Comparison of ENCODE assay signal across 8 cellular contexts in the genomic region with DNA sequence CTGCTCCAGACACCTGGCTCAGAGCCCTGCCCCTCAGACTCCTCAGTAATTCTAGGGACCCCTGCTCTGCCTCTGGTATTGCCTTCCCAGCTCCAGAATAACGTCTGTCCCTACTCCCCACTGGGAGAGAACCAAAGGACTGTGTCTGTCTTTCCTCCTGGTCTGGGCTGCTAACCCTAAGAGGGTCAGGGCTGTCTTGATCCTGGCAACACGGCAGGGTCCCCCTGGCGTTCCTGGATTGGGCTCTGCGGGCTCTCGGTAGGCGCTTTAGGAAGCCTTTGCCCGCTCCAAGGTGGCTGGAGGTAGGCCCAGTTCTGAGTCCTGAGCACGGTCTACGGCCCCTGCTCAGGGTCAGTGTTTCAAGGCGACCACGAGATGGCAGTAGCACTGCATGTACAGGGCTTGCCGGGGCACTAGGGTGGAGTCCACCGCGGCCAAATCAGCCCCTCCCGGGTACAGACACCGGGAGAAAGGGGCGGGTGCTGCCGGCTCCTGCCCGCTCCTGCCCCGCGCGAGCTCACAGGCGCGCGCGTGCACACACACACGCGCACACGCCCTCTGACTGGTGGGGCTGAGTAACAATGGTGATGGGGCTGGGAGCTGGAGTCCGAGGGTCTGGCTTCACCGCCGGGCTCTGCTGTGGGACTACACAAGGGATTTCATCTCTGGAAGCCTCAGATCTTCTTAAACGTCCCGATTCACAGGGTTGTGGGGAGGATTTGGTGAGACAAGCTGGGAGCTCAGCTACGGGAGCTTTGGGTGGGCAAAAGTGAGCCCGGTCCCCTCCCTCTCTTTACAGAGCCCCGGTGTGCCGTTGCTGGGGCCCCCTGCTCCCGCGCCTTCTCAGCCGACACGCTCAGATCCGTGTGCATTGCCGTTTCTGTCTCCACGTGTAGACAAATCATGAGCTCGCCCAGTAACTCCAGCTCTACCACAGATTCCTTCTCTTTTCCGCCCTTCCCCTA. TPM values are rescaled to one million over a fixed set of nuclear protein-coding genes. Genes with fewer than 3 reads are reported as not detected.
A peak's percentile ranks its signal among the peaks of the same experiment; 100 is the strongest.
DNase-seq lines count a peak whose midpoint lies in the region; ATAC-seq and TF ChIP-seq lines count a peak whose summit lies in the region.

No MANE protein-coding gene starts in this region.

- DNase-seq in BJ (ENCODE audit: low read depth) (peak; percentile 49), NCI-H526 treated with DMSO at 0.1 percent for 48 hours (lab: John Stamatoyannopoulos, UW) (peak; percentile 63), dermis blood vessel endothelial cell (peak; percentile 95)
- DNase-seq in activated CD4-positive, alpha-beta T cell treated with anti-CD3 and anti-CD28 coated beads, Interleukin-2, amount 50 U/mL, for 24 hours (ENCODE audit: low read depth in 1 of 2, low spot score in 1 of 2), result peak; percentile 68 to 77
- peak; percentile 85 to 88 for DNase-seq in stimulated activated CD4-positive, alpha-beta T cell treated with anti-CD3 and anti-CD28 coated beads, Interleukin-2, amount 100 ng/mL, for 48 hours

- ATAC-seq in GM19324 (IDR thresholded peaks at IDR 0.05; ENCODE audit: low FRiP score, unreplicated experiment), result peak; percentile 43
- peak; percentile 63 for ATAC-seq in HG03520 (IDR thresholded peaks at IDR 0.05; ENCODE audit: unreplicated experiment)

- peaks cover 5 to 20% (median 16%) of the 10 kb centered on the region in 4 donors for H3K4me1 ChIP-seq in liver (ENCODE audit: control insufficient read depth in 4 of 4, insufficient read depth in 4 of 4, low read length in 3 of 4)

- H3K36me3 ChIP-seq in BJ (ENCODE audit: control insufficient read depth, insufficient read depth, low read length) (peaks cover 14% of the 10 kb centered on the region), liver (ENCODE audit: control insufficient read depth in 4 of 4, insufficient read depth in 3 of 4, low read depth in 1 of 4, low read length in 3 of 4) (peaks cover 0 to 17% (median 6%) of the 10 kb centered on the region in 4 donors)

- H3K9ac ChIP-seq in liver (ENCODE audit: low read depth in 1 of 2, low read length in 2 of 2), result peak overlapping the region; percentile 5 to 23

- POLR2A ChIA-PET in BJ (lab: Charles Lee), result interaction anchor here (0.7 kb wide), 1 partner anchor 9 kb away, joined by 3 read pairs; no protein-coding TSS in a partner anchor

- no peaks in the 10 kb centered on the region for H3K9me3 ChIP-seq in liver (ENCODE audit: control insufficient read depth in 4 of 4, low read length in 3 of 4)

- peak; percentile 98 to 99 for TF ChIP-seq RAD21 in liver (IDR thresholded peaks at IDR 0.05)

- H3K4me3 ChIP-seq in BJ (ENCODE audit: low read depth, low read length) (peak overlapping the region; percentile 53), liver (ENCODE audit: low read depth in 1 of 3, low read length in 3 of 3) (peak overlapping the region; percentile 41 to 55 (median 49))

- H3K27ac ChIP-seq in liver (ENCODE audit: low read depth in 1 of 2, low read length in 2 of 2), result peak overlapping the region; percentile 45 to 58

- WGBS in liver, result 2% methylated on average over 47 of the region's 47 CpGs

- peak; percentile 86 for TF ChIP-seq CTCF in BJ (IDR thresholded peaks at IDR 0.05; ENCODE audit: insufficient read depth, low read depth, low read length)
- TF ChIP-seq CTCF in liver (IDR thresholded peaks at IDR 0.05; ENCODE audit: low read depth, low read length, missing input control), result peak; percentile 95

- CTCF ChIA-PET in BJ (lab: Yijun Ruan, JAX), result interaction anchor here (0.5 to 2.6 kb wide), 52 partner anchors 10 to 831 kb away, joined by 3 to 41 read pairs (median 4); partner anchors contain the start of genes HMOX1 and RASD2

- no peaks in the 10 kb centered on the region for H3K27me3 ChIP-seq in BJ (ENCODE audit: control insufficient read depth, insufficient read depth, low read length)
- H3K27me3 ChIP-seq in liver (ENCODE audit: control insufficient read depth in 4 of 4, insufficient read depth in 4 of 4, low read length in 3 of 4), result no peaks in the 10 kb centered on the region

TF ChIP-seq in liver, 16 proteins besides CTCF, POLR2A, EP300 and RAD21:
- no peak for TF ChIP-seq JUND (IDR thresholded peaks at IDR 0.05)
- no peak for TF ChIP-seq HNF4G (IDR thresholded peaks at IDR 0.05)
- no peak for TF ChIP-seq NR2F2 (IDR thresholded peaks at IDR 0.05)
- TF ChIP-seq RXRA (IDR thresholded peaks at IDR 0.05), result peak; percentile 46 to 61
- TF ChIP-seq EGR1 (IDR thresholded peaks at IDR 0.05; ENCODE audit: low read depth in 2 of 2), result no peak
- no peak for TF ChIP-seq YY1 (IDR thresholded peaks at IDR 0.05)
- TF ChIP-seq HNF4A (conservative IDR thresholded peaks at IDR 0.05), result peak; percentile 49 to 70
- peak; percentile 47 for TF ChIP-seq SP1 (IDR thresholded peaks at IDR 0.05)
- no peak for TF ChIP-seq TAF1 (conservative IDR thresholded peaks at IDR 0.05)
- no peak for TF ChIP-seq FOXA1 (IDR thresholded peaks at IDR 0.05)
TF ChIP-seq in liver: peak in this region for 3.

RNA-seq across cellular contexts. Expression of gene HMOX1, which starts 30.1 kb away (rescaled TPM):
- polyA plus RNA-seq in BJ (2011; rRNA removed) (43.0 and 71.2 TPM in 2 replicates), liver (10 to 100 TPM; 18.7 to 72.3 TPM)
- polyA minus RNA-seq in BJ (2011; rRNA and poly(A)+ RNA removed), result 22.1 and 26.2 TPM in 2 replicates
- total RNA-seq in dermis blood vessel endothelial cell (86.4 and 114 TPM in 2 replicates), liver (100 to 1,000 TPM in 1 of 2 donors, 10 to 100 TPM in 1; 47.1 to 108 TPM)

RNA-seq across cellular contexts. Expression of gene MCM5, which starts 49.1 kb away (rescaled TPM):
- polyA plus RNA-seq in BJ (2011; rRNA removed) (19.4 and 34.6 TPM in 2 replicates), liver (1 to 10 TPM; 6.7 to 9.9 TPM)
- polyA minus RNA-seq in BJ (2011; rRNA and poly(A)+ RNA removed), result 44.0 and 49.7 TPM in 2 replicates
- total RNA-seq in dermis blood vessel endothelial cell (47.5 and 103 TPM in 2 replicates), liver (100 to 1,000 TPM in 1 of 2 donors, 1 to 10 TPM in 1; 7.7 to 104 TPM)

RNA-seq across cellular contexts. Expression of gene TOM1, which starts 51.1 kb away (rescaled TPM):
- polyA plus RNA-seq in BJ (2011; rRNA removed) (63.7 and 124 TPM in 2 replicates), liver (10 to 100 TPM; 49.7 to 51.3 TPM)
- 86.5 and 133 TPM in 2 replicates for polyA minus RNA-seq in BJ (2011; rRNA and poly(A)+ RNA removed)
- total RNA-seq in dermis blood vessel endothelial cell (27.8 and 31.8 TPM in 2 replicates), liver (10 to 100 TPM; 17.9 to 53.0 TPM)

Comparison
In these comparisons a context has a peak if more than half of its experiments do, and no peak if none do; other contexts are left out.
1. Peak in every context shown above with its lines: DNase-seq, ATAC-seq, H3K4me3 ChIP-seq and H3K27ac ChIP-seq.